8 cellular contexts compared by ENCODE assay signal in genomic region chr13:50386527-50387123, GRCh38.
DNase-seq lines count a peak whose midpoint lies in the region; ATAC-seq and TF ChIP-seq lines count a peak whose summit lies in the region.

No MANE protein-coding gene starts in this region.

- H3K4me3 Mint-ChIP-seq in osteocyte (ENCODE audit: unreplicated experiment), result peak overlapping the region; percentile 30

- H3K27me3 Mint-ChIP-seq in osteocyte (ENCODE audit: unreplicated experiment), result no peaks in the 10 kb centered on the region

- H3K9me3 Mint-ChIP-seq in osteocyte (ENCODE audit: unreplicated experiment), result no peaks in the 10 kb centered on the region

- H3K4me1 Mint-ChIP-seq in osteocyte (ENCODE audit: unreplicated experiment), result peaks cover 26% of the 10 kb centered on the region

- TF ChIP-seq CTCF in C4-2B (conservative IDR thresholded peaks at IDR 0.05) (no peak), fibroblast of mammary gland (conservative IDR thresholded peaks at IDR 0.05; ENCODE audit: control insufficient read depth, insufficient read depth, low read depth, low read length) (no peak), osteocyte (IDR thresholded peaks at IDR 0.05) (no peak)

- H3K4me3 ChIP-seq in fibroblast of mammary gland (ENCODE audit: control insufficient read depth, low read depth, low read length), result no peak overlapping the region

- H3K27ac Mint-ChIP-seq in osteocyte (ENCODE audit: unreplicated experiment), result peak overlapping the region; percentile 83

- ATAC-seq in HG02763 (IDR thresholded peaks at IDR 0.05; ENCODE audit: unreplicated experiment), result no peak
- ATAC-seq in GM21515 (IDR thresholded peaks at IDR 0.05; ENCODE audit: unreplicated experiment), result no peak

- no peaks in the 10 kb centered on the region for H3K36me3 Mint-ChIP-seq in osteocyte (ENCODE audit: unreplicated experiment)

- DNase-seq in NCI-H526 treated with DMSO at 0.1 percent for 48 hours (lab: John Stamatoyannopoulos, UW), result peak; percentile 72
- peak; percentile 46 for DNase-seq in fibroblast of mammary gland (ENCODE audit: low read depth)
- DNase-seq in osteocyte (ENCODE audit: extremely low spot score, unreplicated experiment), result no peak
- no peak for DNase-seq in SW480 (ENCODE audit: low spot score)
- DNase-seq in middle frontal gyrus (ENCODE audit: extremely low spot score, low spot score), result no peak

- peak overlapping the region; percentile 40 for H3K27ac ChIP-seq in C4-2B

Comparison
In these comparisons a context has a peak if more than half of its experiments do, and no peak if none do; other contexts are left out.
1. DNase-seq: peak in NCI-H526 treated with DMSO at 0.1 percent for 48 hours (single experiment) and fibroblast of mammary gland (single experiment); none in osteocyte (single experiment), SW480 (single experiment) and middle frontal gyrus (single experiment).